In genomic region chr17:67600408-67600807, GRCh38 we compare ENCODE assay signal across 23 cellular contexts.
"Had no signal": no experiment of that assay in that cellular context is flagged by ENCODE, and none has a peak within 500 bp of the region (broad histone marks: within the 10 kb centered on the region; RNA-seq: fewer than 3 reads in every experiment).

No MANE protein-coding gene starts in this region.

- ATAC-seq: activated T-cell treated with anti-CD3 and anti-CD28 coated beads, Interleukin-2, amount 50 U/mL, for 4 hours; gastroesophageal sphincter; heart right ventricle had no signal

- H3K36me3 ChIP-seq: brain microvascular endothelial cell, colonic mucosa, esophagus squamous epithelium, gastroesophageal sphincter, heart right ventricle had no signal

- H3K79me2 ChIP-seq: hepatocyte had no signal

- H3K27ac ChIP-seq: brain microvascular endothelial cell, colonic mucosa, epithelial cell of prostate, esophagus squamous epithelium, gastroesophageal sphincter, hepatocyte had no signal

- H3K27ac Mint-ChIP-seq: activated CD4-positive, alpha-beta memory T cell treated with anti-CD3 and anti-CD28 coated beads, Interleukin-2, amount 10 ng/mL, durations not matched to agents 7 days and 5 days; activated CD4-positive, alpha-beta T cell treated with anti-CD3 and anti-CD28 coated beads, Interleukin-2, amount 10 ng/mL, durations not matched to agents 7 days and 5 days; activated naive CD8-positive, alpha-beta T cell treated with anti-CD3 and anti-CD28 coated beads, Interleukin-2, amount 10 ng/mL, durations not matched to agents 7 days and 5 days had no signal

- H3K9me3 ChIP-seq: colonic mucosa, esophagus squamous epithelium, gastroesophageal sphincter had no signal

- H3K4me1 ChIP-seq: colonic mucosa had no signal

- H3K4me3 ChIP-seq: colonic mucosa, esophagus squamous epithelium, gastroesophageal sphincter, heart right ventricle, hepatocyte had no signal

- H2AFZ ChIP-seq: hepatocyte had no signal

- H3K4me3 Mint-ChIP-seq: activated CD4-positive, alpha-beta memory T cell treated with anti-CD3 and anti-CD28 coated beads, Interleukin-2, amount 10 ng/mL, durations not matched to agents 7 days and 5 days; activated CD4-positive, alpha-beta T cell treated with anti-CD3 and anti-CD28 coated beads, Interleukin-2, amount 10 ng/mL, durations not matched to agents 7 days and 5 days; activated naive CD4-positive, alpha-beta T cell treated with anti-CD3 and anti-CD28 coated beads, Interleukin-2, amount 50 U/mL, for 24 hours; activated naive CD8-positive, alpha-beta T cell treated with anti-CD3 and anti-CD28 coated beads, Interleukin-2, amount 10 ng/mL, durations not matched to agents 7 days and 5 days; activated T-cell treated with anti-CD3 and anti-CD28 coated beads, Interleukin-2, amount 50 U/mL, for 4 hours had no signal

- DNase-seq: activated CD4-positive, alpha-beta memory T cell treated with anti-CD3 and anti-CD28 coated beads, Interleukin-2, amount 10 ng/mL, durations not matched to agents 7 days and 5 days; activated CD4-positive, alpha-beta T cell treated with anti-CD3 and anti-CD28 coated beads for 1 hour; activated CD4-positive, alpha-beta T cell treated with anti-CD3 and anti-CD28 coated beads for 4 hours; activated CD4-positive, alpha-beta T cell treated with anti-CD3 and anti-CD28 coated beads, Interleukin-2, amount 10 ng/mL, durations not matched to agents 7 days and 5 days; activated CD4-positive, alpha-beta T cell treated with anti-CD3 and anti-CD28 coated beads, Interleukin-2, amount 50 U/mL, for 4 hours; activated gamma-delta T cell; activated naive CD4-positive, alpha-beta T cell; activated naive CD8-positive, alpha-beta T cell treated with anti-CD3 and anti-CD28 coated beads, Interleukin-2, amount 10 ng/mL, durations not matched to agents 7 days and 5 days; activated T-cell treated with anti-CD3 and anti-CD28 coated beads, Interleukin-2, amount 50 U/mL, for 4 hours; amniotic stem cell; anterior cingulate cortex; brain microvascular endothelial cell; cerebellar nuclear complex; colonic mucosa; effector CD8-positive, alpha-beta T cell; esophagus squamous epithelium; foreskin melanocyte; heart right ventricle; T-helper 2 cell had no signal

- H3K27me3 Mint-ChIP-seq: activated CD4-positive, alpha-beta memory T cell treated with anti-CD3 and anti-CD28 coated beads, Interleukin-2, amount 10 ng/mL, durations not matched to agents 7 days and 5 days; activated CD4-positive, alpha-beta T cell treated with anti-CD3 and anti-CD28 coated beads, Interleukin-2, amount 10 ng/mL, durations not matched to agents 7 days and 5 days; activated naive CD4-positive, alpha-beta T cell treated with anti-CD3 and anti-CD28 coated beads, Interleukin-2, amount 50 U/mL, for 24 hours; activated naive CD8-positive, alpha-beta T cell treated with anti-CD3 and anti-CD28 coated beads, Interleukin-2, amount 10 ng/mL, durations not matched to agents 7 days and 5 days had no signal

- H3K4me2 ChIP-seq: hepatocyte had no signal

- H3K9me3 Mint-ChIP-seq: activated CD4-positive, alpha-beta memory T cell treated with anti-CD3 and anti-CD28 coated beads, Interleukin-2, amount 10 ng/mL, durations not matched to agents 7 days and 5 days; activated CD4-positive, alpha-beta T cell treated with anti-CD3 and anti-CD28 coated beads, Interleukin-2, amount 10 ng/mL, durations not matched to agents 7 days and 5 days; activated naive CD4-positive, alpha-beta T cell treated with anti-CD3 and anti-CD28 coated beads, Interleukin-2, amount 50 U/mL, for 24 hours; activated naive CD8-positive, alpha-beta T cell treated with anti-CD3 and anti-CD28 coated beads, Interleukin-2, amount 10 ng/mL, durations not matched to agents 7 days and 5 days; activated T-cell treated with anti-CD3 and anti-CD28 coated beads, Interleukin-2, amount 50 U/mL, for 4 hours had no signal

- H3K27me3 ChIP-seq: brain microvascular endothelial cell, colonic mucosa, esophagus squamous epithelium, gastroesophageal sphincter, heart right ventricle, hepatocyte had no signal

- H3K4me1 Mint-ChIP-seq: activated CD4-positive, alpha-beta memory T cell treated with anti-CD3 and anti-CD28 coated beads, Interleukin-2, amount 10 ng/mL, durations not matched to agents 7 days and 5 days had no signal
